Comparison of ENCODE assay signal across 1 cellular context in the genomic region with DNA sequence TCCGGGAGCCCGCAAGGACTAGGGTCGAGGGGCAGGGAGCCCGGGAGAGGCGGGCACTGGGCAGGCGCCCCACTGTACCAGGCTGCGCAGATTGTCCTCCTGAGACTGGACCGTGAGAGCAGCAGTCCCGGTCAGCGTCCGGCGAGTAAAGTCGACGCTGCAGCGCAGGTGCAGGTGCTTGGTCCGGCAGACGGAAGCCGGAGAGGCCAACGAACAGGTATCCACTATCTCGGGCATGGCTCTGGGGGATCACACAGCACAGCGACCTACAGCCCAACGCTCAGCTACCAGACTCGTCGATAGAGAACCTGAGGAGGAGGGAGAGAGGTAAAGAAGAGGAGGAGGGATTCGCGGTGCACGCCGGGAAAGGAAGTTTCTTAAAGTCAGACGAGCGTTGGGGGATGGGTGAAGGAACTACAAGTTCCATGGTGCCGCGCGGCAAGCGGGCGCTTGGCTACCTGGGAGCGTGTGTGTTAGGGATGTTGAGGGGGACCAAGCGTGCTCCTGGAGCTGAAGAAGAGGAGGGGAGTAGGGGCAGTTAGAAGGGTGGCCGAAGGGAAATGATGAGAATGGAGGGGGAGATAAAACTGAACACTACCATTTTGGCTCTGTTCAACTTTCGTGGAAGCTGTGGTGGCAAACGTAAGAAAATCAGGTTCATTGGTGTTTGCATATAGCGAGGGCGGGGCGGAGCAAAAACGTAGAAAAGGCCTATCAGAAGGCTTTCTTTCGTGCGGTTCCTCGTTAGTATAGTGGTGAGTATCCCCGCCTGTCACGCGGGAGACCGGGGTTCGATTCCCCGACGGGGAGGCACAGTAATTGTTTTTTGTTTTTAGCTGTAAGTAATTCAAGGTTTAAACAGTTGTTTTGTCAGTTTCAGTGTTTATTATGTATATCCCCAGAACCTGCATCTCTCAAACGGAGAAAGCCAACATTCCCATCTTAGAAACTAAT.
TF ChIP-seq lines count a peak whose summit lies in the region.

Gene LTA4H (minus strand): TSS at position 305 of the 954 bp plus-strand sequence. CDS start 68 bp downstream, at position 237.

TF ChIP-seq in HepG2, 621 proteins besides CTCF, POLR2A, EP300 and RAD21 (continued from another document and continues in another):
- TF ChIP-seq ARID5B (CRISPR knock-in tag; IDR thresholded peaks at IDR 0.05) (peak; percentile 34), SSRP1 (CRISPR knock-in tag; IDR thresholded peaks at IDR 0.05) (0 out of 2 replicates have a peak, but pooled peaks have one; percentile 34), ZFX (CRISPR knock-in tag; IDR thresholded peaks at IDR 0.05; ENCODE audit: low read depth) (peak; percentile 66), AFF4 (CRISPR knock-in tag; IDR thresholded peaks at IDR 0.05) (no peak), ASH2L (IDR thresholded peaks at IDR 0.05; ENCODE audit: insufficient read length, low read depth, low read length) (peak; percentile 98), TBX2 (CRISPR knock-in tag; IDR thresholded peaks at IDR 0.05; ENCODE audit: borderline replicate concordance) (peak; percentile 19), MNT (IDR thresholded peaks at IDR 0.05) (peak; percentile 63), CCDC6 (CRISPR knock-in tag; IDR thresholded peaks at IDR 0.05) (no peak; the same call in 1 of the 2 replicates), SIN3A (IDR thresholded peaks at IDR 0.05; ENCODE audit: borderline replicate concordance, low read depth, low read length) (peak; percentile 60; the same call in 1 of the 2 replicates), ZNF180 (CRISPR knock-in tag; IDR thresholded peaks at IDR 0.05; ENCODE audit: borderline replicate concordance, low read depth) (0 out of 2 replicates have a peak, but pooled peaks have one; percentile 65), ZNF691 (CRISPR knock-in tag; IDR thresholded peaks at IDR 0.05; ENCODE audit: borderline replicate concordance, low read depth) (0 out of 2 replicates have a peak, but pooled peaks have one; percentile 34), MTA1 (CRISPR knock-in tag; IDR thresholded peaks at IDR 0.05; ENCODE audit: borderline replicate concordance) (peak; percentile 54; the same call in 1 of the 2 replicates), ZNF616 (CRISPR knock-in tag; IDR thresholded peaks at IDR 0.05; ENCODE audit: low read depth) (0 out of 2 replicates have a peak, but pooled peaks have one; percentile 16), DNMT3B (CRISPR knock-in tag; conservative IDR thresholded peaks at IDR 0.05) (0 out of 2 replicates have a peak, but pooled peaks have one; percentile 66), ATAD3A (CRISPR knock-in tag; IDR thresholded peaks at IDR 0.05) (no peak), CSRNP1 (CRISPR knock-in tag; IDR thresholded peaks at IDR 0.05) (no peak), ZNF891 (CRISPR knock-in tag; IDR thresholded peaks at IDR 0.05) (no peak), ZNF225 (CRISPR knock-in tag; IDR thresholded peaks at IDR 0.05) (no peak; the same call in none of the 2 replicates), HNRNPLL (IDR thresholded peaks at IDR 0.05; ENCODE audit: low read depth, low read length, poor library complexity, severe bottlenecking) (peak; percentile 80), ZMYM2 (CRISPR knock-in tag; IDR thresholded peaks at IDR 0.05) (0 out of 2 replicates have a peak, but pooled peaks have one; percentile 24), TSC22D2 (CRISPR knock-in tag; IDR thresholded peaks at IDR 0.05; ENCODE audit: borderline replicate concordance) (peak; percentile 46; the same call in 1 of the 2 replicates), CBX5 (CRISPR knock-in tag; IDR thresholded peaks at IDR 0.05; ENCODE audit: borderline replicate concordance) (peak; percentile 75; the same call in 1 of the 2 replicates)
- TF ChIP-seq, protein P1, sequence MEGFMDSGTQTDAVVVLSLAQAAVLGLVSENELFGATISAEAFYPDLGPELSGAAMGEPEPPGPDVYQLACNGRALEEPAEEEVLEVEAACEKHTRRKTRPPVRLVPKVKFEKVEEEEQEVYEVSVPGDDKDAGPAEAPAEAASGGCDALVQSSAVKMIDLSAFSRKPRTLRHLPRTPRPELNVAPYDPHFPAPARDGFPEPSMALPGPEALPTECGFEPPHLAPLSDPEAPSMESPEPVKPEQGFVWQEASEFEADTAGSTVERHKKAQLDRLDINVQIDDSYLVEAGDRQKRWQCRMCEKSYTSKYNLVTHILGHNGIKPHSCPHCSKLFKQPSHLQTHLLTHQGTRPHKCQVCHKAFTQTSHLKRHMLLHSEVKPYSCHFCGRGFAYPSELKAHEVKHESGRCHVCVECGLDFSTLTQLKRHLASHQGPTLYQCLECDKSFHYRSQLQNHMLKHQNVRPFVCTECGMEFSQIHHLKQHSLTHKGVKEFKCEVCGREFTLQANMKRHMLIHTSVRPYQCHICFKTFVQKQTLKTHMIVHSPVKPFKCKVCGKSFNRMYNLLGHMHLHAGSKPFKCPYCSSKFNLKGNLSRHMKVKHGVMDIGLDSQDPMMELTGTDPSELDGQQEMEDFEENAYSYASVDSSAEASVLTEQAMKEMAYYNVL (CRISPR knock-in tag; IDR thresholded peaks at IDR 0.05; ENCODE audit: borderline replicate concordance): peak; percentile 92; the same call in 1 of the 2 replicates
- TF ChIP-seq, protein P2, sequence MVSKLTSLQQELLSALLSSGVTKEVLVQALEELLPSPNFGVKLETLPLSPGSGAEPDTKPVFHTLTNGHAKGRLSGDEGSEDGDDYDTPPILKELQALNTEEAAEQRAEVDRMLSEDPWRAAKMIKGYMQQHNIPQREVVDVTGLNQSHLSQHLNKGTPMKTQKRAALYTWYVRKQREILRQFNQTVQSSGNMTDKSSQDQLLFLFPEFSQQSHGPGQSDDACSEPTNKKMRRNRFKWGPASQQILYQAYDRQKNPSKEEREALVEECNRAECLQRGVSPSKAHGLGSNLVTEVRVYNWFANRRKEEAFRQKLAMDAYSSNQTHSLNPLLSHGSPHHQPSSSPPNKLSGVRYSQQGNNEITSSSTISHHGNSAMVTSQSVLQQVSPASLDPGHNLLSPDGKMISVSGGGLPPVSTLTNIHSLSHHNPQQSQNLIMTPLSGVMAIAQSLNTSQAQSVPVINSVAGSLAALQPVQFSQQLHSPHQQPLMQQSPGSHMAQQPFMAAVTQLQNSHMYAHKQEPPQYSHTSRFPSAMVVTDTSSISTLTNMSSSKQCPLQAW (CRISPR knock-in tag; IDR thresholded peaks at IDR 0.05): peak; percentile 28; the same call in 1 of the 2 replicates
- TF ChIP-seq, protein P3, sequence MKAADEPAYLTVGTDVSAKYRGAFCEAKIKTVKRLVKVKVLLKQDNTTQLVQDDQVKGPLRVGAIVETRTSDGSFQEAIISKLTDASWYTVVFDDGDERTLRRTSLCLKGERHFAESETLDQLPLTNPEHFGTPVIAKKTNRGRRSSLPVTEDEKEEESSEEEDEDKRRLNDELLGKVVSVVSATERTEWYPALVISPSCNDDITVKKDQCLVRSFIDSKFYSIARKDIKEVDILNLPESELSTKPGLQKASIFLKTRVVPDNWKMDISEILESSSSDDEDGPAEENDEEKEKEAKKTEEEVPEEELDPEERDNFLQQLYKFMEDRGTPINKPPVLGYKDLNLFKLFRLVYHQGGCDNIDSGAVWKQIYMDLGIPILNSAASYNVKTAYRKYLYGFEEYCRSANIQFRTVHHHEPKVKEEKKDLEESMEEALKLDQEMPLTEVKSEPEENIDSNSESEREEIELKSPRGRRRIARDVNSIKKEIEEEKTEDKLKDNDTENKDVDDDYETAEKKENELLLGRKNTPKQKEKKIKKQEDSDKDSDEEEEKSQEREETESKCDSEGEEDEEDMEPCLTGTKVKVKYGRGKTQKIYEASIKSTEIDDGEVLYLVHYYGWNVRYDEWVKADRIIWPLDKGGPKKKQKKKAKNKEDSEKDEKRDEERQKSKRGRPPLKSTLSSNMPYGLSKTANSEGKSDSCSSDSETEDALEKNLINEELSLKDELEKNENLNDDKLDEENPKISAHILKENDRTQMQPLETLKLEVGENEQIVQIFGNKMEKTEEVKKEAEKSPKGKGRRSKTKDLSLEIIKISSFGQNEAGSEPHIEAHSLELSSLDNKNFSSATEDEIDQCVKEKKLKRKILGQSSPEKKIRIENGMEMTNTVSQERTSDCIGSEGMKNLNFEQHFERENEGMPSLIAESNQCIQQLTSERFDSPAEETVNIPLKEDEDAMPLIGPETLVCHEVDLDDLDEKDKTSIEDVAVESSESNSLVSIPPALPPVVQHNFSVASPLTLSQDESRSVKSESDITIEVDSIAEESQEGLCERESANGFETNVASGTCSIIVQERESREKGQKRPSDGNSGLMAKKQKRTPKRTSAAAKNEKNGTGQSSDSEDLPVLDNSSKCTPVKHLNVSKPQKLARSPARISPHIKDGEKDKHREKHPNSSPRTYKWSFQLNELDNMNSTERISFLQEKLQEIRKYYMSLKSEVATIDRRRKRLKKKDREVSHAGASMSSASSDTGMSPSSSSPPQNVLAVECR (CRISPR knock-in tag; IDR thresholded peaks at IDR 0.05; ENCODE audit: borderline replicate concordance): peak; percentile 78; the same call in 1 of the 2 replicates
